Comparison of ENCODE assay signal across 17 cellular contexts in the genomic region with DNA sequence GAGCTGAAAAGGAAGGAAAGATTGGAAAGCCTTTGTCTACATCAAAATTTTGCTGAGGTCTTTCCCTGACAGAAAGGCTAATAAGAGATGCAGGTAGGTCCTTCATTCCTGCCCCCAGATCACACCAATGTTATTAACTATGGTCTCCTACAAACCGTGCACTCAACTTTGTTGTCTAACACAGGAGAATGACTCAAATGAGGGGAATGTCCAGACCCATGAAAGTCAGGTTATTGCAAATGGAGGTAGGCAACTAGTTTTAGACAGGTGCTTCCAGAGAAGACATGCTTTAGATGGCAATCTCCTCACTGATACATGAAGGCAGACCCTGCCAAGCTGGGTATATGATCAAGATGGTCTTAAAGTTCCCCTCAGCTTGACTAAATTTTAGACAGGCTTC. TPM values are rescaled to one million over a fixed set of nuclear protein-coding genes. Genes with fewer than 3 reads are reported as not detected.
A peak's percentile ranks its signal among the peaks of the same experiment; 100 is the strongest.
DNase-seq lines count a peak whose midpoint lies in the region; ATAC-seq, FAIRE-seq and TF ChIP-seq lines count a peak whose summit lies in the region.
"Had no signal": no experiment of that assay in that cellular context is flagged by ENCODE, and none has a peak within 500 bp of the region (broad histone marks: within the 10 kb centered on the region; RNA-seq: fewer than 3 reads in every experiment).

No MANE protein-coding gene starts in this region.

- H3K23me2 ChIP-seq in H1 (ENCODE audit: low read depth, low read length): no peaks in the 10 kb centered on the region

- H4K5ac ChIP-seq in H1 (ENCODE audit: insufficient read length, low read depth, low read length): no peak overlapping the region

- peaks cover 10% of the 10 kb centered on the region for H3F3A ChIP-seq in DOHH2 (ENCODE audit: control insufficient read depth, insufficient read depth)
- H3F3A ChIP-seq in smooth muscle cell (ENCODE audit: low read depth): peaks cover 4% of the 10 kb centered on the region

- H3K9ac ChIP-seq in H1 (replicated peaks in 1 of 4; ENCODE audit: extremely low read depth in 1 of 4, low read depth in 3 of 4, low read length in 3 of 4): no peak overlapping the region
- H3K9ac ChIP-seq in smooth muscle cell (ENCODE audit: low read depth): no peak overlapping the region
- H3K9ac ChIP-seq: GM23248 had no signal

- no peak overlapping the region for H2BK5ac ChIP-seq in H1 (ENCODE audit: low read depth, low read length)

- TF ChIP-seq CTCF in DOHH2 (IDR thresholded peaks at IDR 0.05; ENCODE audit: low read depth, low read length, poor library complexity, severe bottlenecking) (no peak), H1 (IDR thresholded peaks at IDR 0.05; ENCODE audit: control extremely low read depth in 1 of 3, insufficient read depth in 1 of 3, low read depth in 1 of 3, low read length in 3 of 3) (no peak), smooth muscle cell (IDR thresholded peaks at IDR 0.05; ENCODE audit: borderline replicate concordance, insufficient read depth, poor library complexity, severe bottlenecking) (no peak)

- DNase-seq in M059J (ENCODE audit: low read depth) (peak; percentile 49), H1 (ENCODE audit: low read depth in 1 of 2, low spot score in 2 of 2) (no peak), smooth muscle cell (lab: John Stamatoyannopoulos, UW; ENCODE audit: unreplicated experiment) (no peak), COR-L47 (lab: John Stamatoyannopoulos, UW) (no peak)
- DNase-seq in stimulated activated CD4-positive, alpha-beta T cell treated with anti-CD3 and anti-CD28 coated beads, Interleukin-15, amount 100 ng/mL, for 24 hours: no peak
- DNase-seq: ACHN; CD8-positive, alpha-beta memory T cell; GM23248; NCI-H1092 treated with DMSO at 0.1 percent for 48 hours; NCI-H1694; NCI-H69; Peyer's patch; Right ventricle myocardium superior had no signal

- H3K4ac ChIP-seq in H1 (replicated peaks; ENCODE audit: insufficient read length, low read depth, low read length): no peak overlapping the region

- no peak overlapping the region for H2BK12ac ChIP-seq in H1 (ENCODE audit: low read depth, low read length)

- no peak for ATAC-seq in GM18519 (IDR thresholded peaks at IDR 0.05; ENCODE audit: low FRiP score, unreplicated experiment)
- ATAC-seq: K562 had no signal

- H3K27ac ChIP-seq in DOHH2 (ENCODE audit: low read depth, low read length) (peak overlapping the region; percentile 93; the same call in 1 of the 2 replicates), H1 (ENCODE audit: low read depth, low read length) (no peak overlapping the region), smooth muscle cell (ENCODE audit: low read depth) (peak overlapping the region; percentile 94)
- H3K27ac ChIP-seq: GM23248, Peyer's patch had no signal

- no peak overlapping the region for H3K18ac ChIP-seq in H1 (ENCODE audit: extremely low read depth, low read length)

- H3K36me3 ChIP-seq in DOHH2 (ENCODE audit: control insufficient read depth, low read length): peaks cover 34% of the 10 kb centered on the region
- no peaks in the 10 kb centered on the region for H3K36me3 ChIP-seq in H1 (ENCODE audit: control insufficient read depth in 2 of 4, insufficient read depth in 4 of 4, low read length in 3 of 4)
- H3K36me3 ChIP-seq in smooth muscle cell (ENCODE audit: low read depth): no peaks in the 10 kb centered on the region
- H3K36me3 ChIP-seq: Peyer's patch had no signal

- no peak overlapping the region for H2BK15ac ChIP-seq in H1 (ENCODE audit: low read length)

- no peak for TF ChIP-seq EP300 in H1 (IDR thresholded peaks at IDR 0.05; ENCODE audit: borderline replicate concordance in 1 of 2, low read depth in 2 of 2, low read length in 2 of 2)

- POLR2A ChIA-PET in H1 (lab: Charles Lee; ENCODE audit: partially characterized antibody): interaction anchor here (1.7 kb wide), 1 partner anchor 52 kb away, joined by 5 read pairs; no protein-coding TSS in a partner anchor

- no peak overlapping the region for H3K4me3 ChIP-seq in DOHH2 (ENCODE audit: low read length)
- H3K4me3 ChIP-seq in H1 (ENCODE audit: extremely low read depth in 1 of 4, insufficient read depth in 2 of 4, low read depth in 3 of 4, low read length in 4 of 4): no peak overlapping the region
- no peak overlapping the region for H3K4me3 ChIP-seq in smooth muscle cell
- H3K4me3 ChIP-seq: GM23248, K562, Peyer's patch had no signal

- CTCF ChIA-PET in H1 (lab: Charles Lee; ENCODE audit: partially characterized antibody): interaction anchor here (0.6 to 1.3 kb wide), 3 partner anchors 23 to 603 kb away, joined by 3 to 4 read pairs (median 3); no protein-coding TSS in a partner anchor

- no peaks in the 10 kb centered on the region for H3K9me2 ChIP-seq in DOHH2 (replicated peaks; ENCODE audit: control insufficient read depth, low read length)

- TF ChIP-seq RAD21 in H1 (IDR thresholded peaks at IDR 0.05 in 1 of 2, conservative IDR thresholded peaks at IDR 0.05 in 1 of 2; ENCODE audit: low read depth in 2 of 2, low read length in 2 of 2): no peak

- H2BK20ac ChIP-seq in H1 (ENCODE audit: low read length): no peak overlapping the region

- no peak overlapping the region for H3K56ac ChIP-seq in H1 (replicated peaks; ENCODE audit: insufficient read length, low read depth, low read length)

- H2AFZ ChIP-seq in H1 (ENCODE audit: low read length) (peak overlapping the region; percentile 68; the same call in 1 of the 2 replicates), smooth muscle cell (ENCODE audit: low read depth) (no peak overlapping the region)
- H2AFZ ChIP-seq: GM23248 had no signal

- H3K9me3 ChIP-seq in DOHH2 (ENCODE audit: control insufficient read depth, insufficient read depth, low read length) (peaks cover 13% of the 10 kb centered on the region; the same call in 1 of the 2 replicates), H1 (ENCODE audit: insufficient read depth in 2 of 2, low read depth in 1 of 2, low read length in 1 of 2) (no peaks in the 10 kb centered on the region), smooth muscle cell (replicated peaks; ENCODE audit: low read depth) (peaks cover 7% of the 10 kb centered on the region)
- H3K9me3 ChIP-seq: Peyer's patch had no signal

- peak overlapping the region; percentile 66; the same call in 1 of the 2 replicates for H3K4me2 ChIP-seq in DOHH2 (ENCODE audit: low read length)
- no peak overlapping the region for H3K4me2 ChIP-seq in H1 (ENCODE audit: insufficient read depth in 1 of 2, low read depth in 2 of 2, low read length in 2 of 2)
- H3K4me2 ChIP-seq in smooth muscle cell: no peak overlapping the region

- peaks cover 56% of the 10 kb centered on the region for H3K4me1 ChIP-seq in DOHH2 (ENCODE audit: control insufficient read depth, low read length)
- peaks cover 0 to 2% (median 0%) of the 10 kb centered on the region in 4 experiments; a peak in 1 of 7 replicates for H3K4me1 ChIP-seq in H1 (replicated peaks in 1 of 4; ENCODE audit: control insufficient read depth in 3 of 4, insufficient read depth in 4 of 4, low read length in 3 of 4)
- no peaks in the 10 kb centered on the region for H3K4me1 ChIP-seq in smooth muscle cell (ENCODE audit: low read depth)
- H3K4me1 ChIP-seq: Peyer's patch had no signal

- no peak overlapping the region for H4K8ac ChIP-seq in H1 (ENCODE audit: extremely low read depth, insufficient read depth, low read length)

- no peaks in the 10 kb centered on the region for H3K79me1 ChIP-seq in H1 (ENCODE audit: low read depth, low read length)

- FAIRE-seq in H1 (lab: Jason Lieb, UNC): no peak
- FAIRE-seq: HTR-8/SVneo, K562 had no signal

- 91% methylated on average over 1 of the region's 1 CpG; no CpG with 5 or more reads in 1 of the 2 experiments for WGBS in H1 (ENCODE audit: extremely low coverage in 1 of 2, insufficient coverage in 1 of 2, insufficient read length in 1 of 2, insufficient replicate concordance in 2 of 2, low coverage in 1 of 2, low lambda C conversion rate in 2 of 2, missing lambda C conversion rate in 1 of 2), 2 experiments
- WGBS in smooth muscle cell (ENCODE audit: low lambda C conversion rate): 68% methylated on average over 1 of the region's 1 CpG

- no peak overlapping the region for H3K14ac ChIP-seq in H1 (ENCODE audit: insufficient read length)

- no peak for TF ChIP-seq POLR2A in H1 (IDR thresholded peaks at IDR 0.05; ENCODE audit: control extremely low read depth in 1 of 2, low read depth in 2 of 2, low read length in 2 of 2)

- no peak overlapping the region for H4K91ac ChIP-seq in H1 (replicated peaks; ENCODE audit: insufficient read length, low read length)

- no peak overlapping the region for H3K23ac ChIP-seq in H1 (ENCODE audit: insufficient read length)

- H2BK120ac ChIP-seq in H1 (replicated peaks; ENCODE audit: low read depth, low read length): no peak overlapping the region

- H2AK5ac ChIP-seq in H1 (ENCODE audit: low read depth, low read length): no peak overlapping the region

- H4K20me1 ChIP-seq in DOHH2 (ENCODE audit: control insufficient read depth, insufficient read depth, low read depth, low read length) (no peaks in the 10 kb centered on the region), H1 (replicated peaks in 1 of 2; ENCODE audit: control insufficient read depth in 1 of 2, insufficient read depth in 2 of 2, low read length in 2 of 2) (no peaks in the 10 kb centered on the region), smooth muscle cell (ENCODE audit: low read depth) (no peaks in the 10 kb centered on the region)

- H3K79me2 ChIP-seq in DOHH2 (ENCODE audit: control insufficient read depth, low read length) (no peaks in the 10 kb centered on the region), H1 (ENCODE audit: control insufficient read depth in 1 of 2, insufficient read depth in 2 of 2, low read length in 2 of 2) (no peaks in the 10 kb centered on the region), smooth muscle cell (ENCODE audit: low read depth) (no peaks in the 10 kb centered on the region)

- H3K27me3 ChIP-seq in DOHH2 (ENCODE audit: control insufficient read depth, low read length) (no peaks in the 10 kb centered on the region), H1 (replicated peaks in 1 of 4; ENCODE audit: control insufficient read depth in 3 of 4, extremely low read depth in 1 of 4, insufficient read depth in 3 of 4, low read length in 3 of 4) (no peaks in the 10 kb centered on the region), smooth muscle cell (ENCODE audit: low read depth) (no peaks in the 10 kb centered on the region)
- H3K27me3 ChIP-seq: Peyer's patch had no signal

TF ChIP-seq in H1, 55 proteins besides CTCF, POLR2A, EP300 and RAD21 (continues in another document):
- no peak for TF ChIP-seq TCF12 (IDR thresholded peaks at IDR 0.05; ENCODE audit: low read depth, low read length)

RNA-seq across cellular contexts. Expression of gene NFKBIZ, which starts 51.0 kb away (rescaled TPM):
- total RNA-seq in M059J (2014; rRNA removed; shearing (Covaris generic)): 5.4 and 9.6 TPM in 2 replicates
- total RNA-seq in H1 (2021; fragmentation: NEBNext Ultra II Directional; extraction: Animal tissue kit (Norgen Biotek cat#: 25700)): 24.5 TPM in 2 replicates
- 7.2 and 7.6 TPM in 2 replicates for polyA plus RNA-seq in H1 (2011; rRNA removed)
- polyA plus RNA-seq in H1 (2011; cell fraction: cytosol; rRNA removed): 11.7 TPM
- 28.2 TPM for polyA plus RNA-seq in H1 (2011; cell fraction: nucleus; rRNA removed)
- polyA plus RNA-seq in H1 (2012, experiment 1 of 2): 6.3 to 9.7 TPM (median 9.1 TPM) in 4 replicates
- 0.87 TPM for polyA plus RNA-seq in H1 (2012, experiment 2 of 2)
- polyA plus RNA-seq in H1 (2013, experiment 1 of 2): 14.6 TPM
- 13.6 TPM for polyA plus RNA-seq in H1 (2013, experiment 2 of 2)
- polyA minus RNA-seq in H1 (2011; rRNA and poly(A)+ RNA removed): 28.3 and 29.0 TPM in 2 replicates
- 11.5 TPM for polyA minus RNA-seq in H1 (2011; cell fraction: cytosol; rRNA and poly(A)+ RNA removed)
- 77.8 TPM for polyA minus RNA-seq in H1 (2011; cell fraction: nucleus; rRNA and poly(A)+ RNA removed)
- 236 and 307 TPM in 2 replicates for total RNA-seq in smooth muscle cell
- polyA plus RNA-seq in smooth muscle cell: 269 and 306 TPM in 2 replicates
